8 cellular contexts compared by ENCODE assay signal in the genomic region with DNA sequence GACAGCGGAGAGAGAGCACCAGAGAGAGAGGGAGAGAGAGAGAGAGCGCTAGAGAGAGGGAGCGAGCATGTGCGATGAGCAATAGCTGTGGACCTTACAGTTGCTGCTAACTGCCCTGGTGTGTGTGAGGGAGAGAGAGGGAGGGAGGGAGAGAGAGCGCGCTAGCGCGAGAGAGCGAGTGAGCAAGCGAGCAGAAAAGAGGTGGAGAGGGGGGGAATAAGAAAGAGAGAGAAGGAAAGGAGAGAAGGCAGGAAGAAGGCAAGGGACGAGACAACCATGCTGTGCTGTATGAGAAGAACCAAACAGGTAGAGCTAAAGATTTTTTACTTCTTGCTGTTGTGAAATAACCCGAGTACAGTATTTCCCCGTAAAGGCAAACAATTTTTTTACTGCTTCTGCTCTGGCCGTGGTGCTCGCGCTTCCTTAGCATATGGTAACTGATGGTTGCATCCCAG. TPM values are rescaled to one million over a fixed set of nuclear protein-coding genes. Genes with fewer than 3 reads are reported as not detected.
DNase-seq lines count a peak whose midpoint lies in the region; ATAC-seq and TF ChIP-seq lines count a peak whose summit lies in the region.

A gene with protein sequence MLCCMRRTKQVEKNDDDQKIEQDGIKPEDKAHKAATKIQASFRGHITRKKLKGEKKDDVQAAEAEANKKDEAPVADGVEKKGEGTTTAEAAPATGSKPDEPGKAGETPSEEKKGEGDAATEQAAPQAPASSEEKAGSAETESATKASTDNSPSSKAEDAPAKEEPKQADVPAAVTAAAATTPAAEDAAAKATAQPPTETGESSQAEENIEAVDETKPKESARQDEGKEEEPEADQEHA (plus strand): TSS at position 97 of the 455 bp plus-strand sequence. CDS start 180 bp downstream, at position 277.

- no peaks in the 10 kb centered on the region for H3K9me3 Mint-ChIP-seq in activated B cell treated with CpG ODN at 0.5 μM for 24 hours

- DNase-seq in AG08396 (ENCODE audit: low spot score) (peak; percentile 48), activated B cell treated with CpG ODN at 0.5 μM for 24 hours (no peak), cardiac septum (ENCODE audit: low spot score) (peak; percentile 77), ovary (peak; percentile 22 to 49 (median 33))

- H3K36me3 ChIP-seq in HUES6 (ENCODE audit: control insufficient read depth, insufficient read depth, low read length) (no peaks in the 10 kb centered on the region), ovary (no peaks in the 10 kb centered on the region)

- peaks cover 27% of the 10 kb centered on the region for H3K27me3 Mint-ChIP-seq in activated B cell treated with CpG ODN at 0.5 μM for 24 hours

- peaks cover 11% of the 10 kb centered on the region for H3K4me1 Mint-ChIP-seq in activated B cell treated with CpG ODN at 0.5 μM for 24 hours

- H3K4me3 Mint-ChIP-seq in activated B cell treated with CpG ODN at 0.5 μM for 24 hours = peak within 1 kb of the TSS; percentile 59

- peaks cover 4% of the 10 kb centered on the region; the same call in 1 of the 2 replicates for H3K27me3 ChIP-seq in HUES6 (ENCODE audit: control insufficient read depth, insufficient read depth, low read length)
- H3K27me3 ChIP-seq in ovary = no peaks in the 10 kb centered on the region

- intact Hi-C loops in activated B cell treated with CpG ODN at 0.5 μM for 24 hours (cut with micrococcal nuclease) (no loop called here), cardiac septum (cut with DNase I) (no loop called here), ovary (cut with DNase I) (no loop called here)

- H3K4me3 ChIP-seq in HUES6 (ENCODE audit: low read depth, low read length) (peak within 1 kb of the TSS; percentile 78), ovary (peak within 1 kb of the TSS; percentile 18)

- no peak for TF ChIP-seq POLR2A in ovary (IDR thresholded peaks at IDR 0.05)

- POLR2A ChIA-PET in activated B cell treated with CpG ODN at 0.5 μM for 24 hours (lab: Charles Lee) = no interaction called here

- ATAC-seq in activated B cell treated with CpG ODN at 0.5 μM for 24 hours (ENCODE audit: low read depth) (no peak), GM19023 (IDR thresholded peaks at IDR 0.05; ENCODE audit: unreplicated experiment) (no peak), HG03139 (IDR thresholded peaks at IDR 0.05; ENCODE audit: unreplicated experiment) (no peak), HG02884 (IDR thresholded peaks at IDR 0.05; ENCODE audit: unreplicated experiment) (no peak)

- H3K27ac Mint-ChIP-seq in activated B cell treated with CpG ODN at 0.5 μM for 24 hours = no peak within 1 kb of the TSS

- peak within 1 kb of the TSS; percentile 78 for H3K9ac ChIP-seq in HUES6 (ENCODE audit: low read length)

- CTCF ChIA-PET in activated B cell treated with CpG ODN at 0.5 μM for 24 hours (lab: Charles Lee) = no interaction called here

- WGBS in ovary, 3 donors = 1 to 2% (median 1%) methylated on average over 16 of the region's 16 CpGs

- no peaks in the 10 kb centered on the region for H3K9me3 ChIP-seq in HUES6 (ENCODE audit: control insufficient read depth, insufficient read depth, low read depth, low read length)
- H3K9me3 ChIP-seq in ovary = no peaks in the 10 kb centered on the region

- TF ChIP-seq EP300 in ovary (IDR thresholded peaks at IDR 0.05) = no peak

- H3K36me3 Mint-ChIP-seq in activated B cell treated with CpG ODN at 0.5 μM for 24 hours (ENCODE audit: low read depth) = no peaks in the 10 kb centered on the region

- TF ChIP-seq CTCF in activated B cell treated with CpG ODN at 0.5 μM for 24 hours (IDR thresholded peaks at IDR 0.05) (no peak), ovary (IDR thresholded peaks at IDR 0.05) (no peak)

- no peak within 1 kb of the TSS; the same call in 1 of the 2 replicates for H3K27ac ChIP-seq in HUES6 (ENCODE audit: low read depth, low read length)
- no peak within 1 kb of the TSS for H3K27ac ChIP-seq in ovary

- peaks cover 30% of the 10 kb centered on the region for H3K4me1 ChIP-seq in HUES6 (ENCODE audit: control insufficient read depth, insufficient read depth, low read length)
- H3K4me1 ChIP-seq in ovary (ENCODE audit: insufficient read depth) = no peaks in the 10 kb centered on the region

RNA-seq across cellular contexts. Expression of the gene that starts here (rescaled TPM):
- total RNA-seq in activated B cell treated with CpG ODN at 0.5 μM for 24 hours = not detected in 2 replicates
- 2.6 TPM for total RNA-seq in cardiac septum
- total RNA-seq in ovary = under 1 TPM in 2 of 7 donors, not detected in 5; 0.28 to 0.30 TPM
- polyA plus RNA-seq in ovary = under 1 TPM; 0.21 to 0.75 TPM

Comparison
In these comparisons a context has a peak if more than half of its experiments do, and no peak if none do; other contexts are left out.
1. Peak in DNase-seq and H3K4me3 ChIP-seq in ovary; RNA of the gene not detected or under 1 TPM.